In the genomic region with DNA sequence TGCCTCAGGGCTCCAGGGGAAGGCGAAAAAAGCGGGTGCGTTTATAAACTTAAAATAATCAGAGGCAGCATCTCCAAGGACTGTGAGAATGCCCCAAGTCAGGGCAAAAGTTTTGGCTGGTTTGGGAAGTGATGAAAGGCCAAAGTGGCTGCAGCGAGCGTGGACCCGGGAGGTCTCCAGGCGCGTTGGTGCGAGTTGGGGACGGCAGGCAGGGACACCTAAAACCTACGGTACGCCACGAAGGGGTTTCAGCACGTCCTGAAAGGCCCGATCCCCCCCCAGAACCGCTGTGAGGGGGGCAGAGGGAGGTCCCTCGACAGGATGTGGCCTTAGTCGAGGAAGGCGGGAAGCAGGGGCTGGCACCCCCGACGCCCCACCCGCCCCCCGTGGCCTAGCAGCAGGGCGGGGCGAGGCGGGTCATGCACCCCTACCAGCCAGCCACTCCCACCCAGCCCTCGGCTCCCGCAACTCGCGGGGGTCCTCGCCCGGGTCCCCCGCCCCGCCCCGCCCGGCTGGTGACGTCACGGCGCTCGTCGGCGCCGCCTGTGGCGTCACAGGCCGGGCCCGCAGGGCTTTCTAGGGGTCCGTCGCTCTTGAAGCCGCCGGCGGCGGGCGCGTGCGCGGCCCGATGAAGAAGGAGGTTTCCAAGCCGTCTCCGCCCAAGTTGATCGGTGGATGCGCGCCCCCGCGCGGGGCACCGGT, we compare ENCODE assay signal across 9 cellular contexts. TPM values are rescaled to one million over a fixed set of nuclear protein-coding genes. Genes with fewer than 3 reads are reported as not detected.
A peak's percentile ranks its signal among the peaks of the same experiment; 100 is the strongest.
DNase-seq lines count a peak whose midpoint lies in the region; ATAC-seq, FAIRE-seq and TF ChIP-seq lines count a peak whose summit lies in the region.
"Had no signal": no experiment of that assay in that cellular context is flagged by ENCODE, and none has a peak within 500 bp of the region (broad histone marks: within the 10 kb centered on the region; RNA-seq: fewer than 3 reads in every experiment).

A gene with protein sequence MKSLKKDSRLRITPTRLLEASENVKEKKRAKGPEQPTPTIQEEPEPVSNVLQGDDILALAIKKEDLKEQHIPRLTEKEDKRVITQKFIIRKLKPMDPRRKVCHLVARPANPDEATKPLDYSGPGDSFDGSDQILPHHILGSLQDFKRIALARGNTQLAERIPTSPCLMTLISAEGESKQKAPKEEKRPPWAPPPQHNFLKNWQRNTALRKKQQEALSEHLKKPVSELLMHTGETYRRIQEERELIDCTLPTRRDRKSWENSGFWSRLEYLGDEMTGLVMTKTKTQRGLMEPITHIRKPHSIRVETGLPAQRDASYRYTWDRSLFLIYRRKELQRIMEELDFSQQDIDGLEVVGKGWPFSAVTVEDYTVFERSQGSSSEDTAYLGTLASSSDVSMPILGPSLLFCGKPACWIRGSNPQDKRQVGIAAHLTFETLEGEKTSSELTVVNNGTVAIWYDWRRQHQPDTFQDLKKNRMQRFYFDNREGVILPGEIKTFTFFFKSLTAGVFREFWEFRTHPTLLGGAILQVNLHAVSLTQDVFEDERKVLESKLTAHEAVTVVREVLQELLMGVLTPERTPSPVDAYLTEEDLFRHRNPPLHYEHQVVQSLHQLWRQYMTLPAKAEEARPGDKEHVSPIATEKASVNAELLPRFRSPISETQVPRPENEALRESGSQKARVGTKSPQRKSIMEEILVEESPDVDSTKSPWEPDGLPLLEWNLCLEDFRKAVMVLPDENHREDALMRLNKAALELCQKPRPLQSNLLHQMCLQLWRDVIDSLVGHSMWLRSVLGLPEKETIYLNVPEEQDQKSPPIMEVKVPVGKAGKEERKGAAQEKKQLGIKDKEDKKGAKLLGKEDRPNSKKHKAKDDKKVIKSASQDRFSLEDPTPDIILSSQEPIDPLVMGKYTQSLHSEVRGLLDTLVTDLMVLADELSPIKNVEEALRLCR (plus strand): TSS at position 569 of the 702 bp plus-strand sequence. CDS start 236 bp downstream, outside the sequence.

- H3K36me3 Mint-ChIP-seq in CD14-positive monocyte, result no peaks in the 10 kb centered on the region
- no peaks in the 10 kb centered on the region for H3K36me3 Mint-ChIP-seq in natural killer cell treated with Interleukin-12 subunit alpha and Interleukin-12 subunit beta and Interleukin-15 and Interleukin-18, amount 100 ng/mL, for 72 hours

- ATAC-seq in PC-3 (peak; percentile 85), HG03135 (IDR thresholded peaks at IDR 0.05; ENCODE audit: unreplicated experiment) (no peak)
- ATAC-seq in natural killer cell treated with Interleukin-12 subunit alpha and Interleukin-12 subunit beta and Interleukin-15 and Interleukin-18, amount 100 ng/mL, for 72 hours, result peak; percentile 85 to 91

- H3K27me3 Mint-ChIP-seq in CD14-positive monocyte (ENCODE audit: low read depth in 3 of 3), result peaks cover 4 to 8% (median 7%) of the 10 kb centered on the region in 3 donors
- no peaks in the 10 kb centered on the region for H3K27me3 Mint-ChIP-seq in natural killer cell treated with Interleukin-12 subunit alpha and Interleukin-12 subunit beta and Interleukin-15 and Interleukin-18, amount 100 ng/mL, for 72 hours

- peak within 1 kb of the TSS; percentile 84 to 91 for H3K4me3 Mint-ChIP-seq in CD14-positive monocyte
- H3K4me3 Mint-ChIP-seq in natural killer cell treated with Interleukin-12 subunit alpha and Interleukin-12 subunit beta and Interleukin-15 and Interleukin-18, amount 100 ng/mL, for 72 hours, result peak within 1 kb of the TSS; percentile 94

- peak; percentile 77 for DNase-seq in CD14-positive monocyte (ENCODE audit: low spot score)
- DNase-seq in H54 (ENCODE audit: insufficient read length, low spot score), result no peak
- DNase-seq in PC-3, result peak; percentile 61
- DNase-seq in activated effector memory CD4-positive, alpha-beta T cell treated with Interleukin-2 at 50 U/mL for 16 hours, result peak; percentile 76
- peak; percentile 59 for DNase-seq in fibroblast of the aortic adventitia (ENCODE audit: low read depth)
- peak; percentile 90 for DNase-seq in natural killer cell treated with Interleukin-12 subunit alpha and Interleukin-12 subunit beta and Interleukin-15 and Interleukin-18, amount 100 ng/mL, for 72 hours (ENCODE audit: low spot score)
- peak; percentile 51 to 79 (median 70) for DNase-seq in stimulated activated naive CD4-positive, alpha-beta T cell (lab: John Stamatoyannopoulos, UW)

- TF ChIP-seq CTCF in CD14-positive monocyte (IDR thresholded peaks at IDR 0.05) (no peak), PC-3 (conservative IDR thresholded peaks at IDR 0.05; ENCODE audit: low read depth, low read length) (peak; percentile 44), fibroblast of the aortic adventitia (IDR thresholded peaks at IDR 0.05; ENCODE audit: insufficient read depth, low read length) (peak; percentile 18)

- H3K27ac Mint-ChIP-seq in CD14-positive monocyte, result peak within 1 kb of the TSS; percentile 69 to 88 (median 78)
- H3K27ac Mint-ChIP-seq in natural killer cell treated with Interleukin-12 subunit alpha and Interleukin-12 subunit beta and Interleukin-15 and Interleukin-18, amount 100 ng/mL, for 72 hours, result peak within 1 kb of the TSS; percentile 77 to 92

- TSS peak; percentile 51 for BruUV-seq in PC-3 (replicated peaks; lab: Mats Ljungman, UMichigan)

- CTCF ChIA-PET in PC-3 (lab: Charles Lee), result no interaction called here

- peak within 1 kb of the TSS; percentile 83 for H2AFZ ChIP-seq in PC-3 (ENCODE audit: low read length)

- no peaks in the 10 kb centered on the region for H3K79me2 ChIP-seq in PC-3 (ENCODE audit: low read length)

- peak within 1 kb of the TSS; percentile 23 for H3K9ac ChIP-seq in PC-3 (ENCODE audit: low read length)
- H3K9ac ChIP-seq: KMS-11 had no signal

- H3K4me1 Mint-ChIP-seq in CD14-positive monocyte, result peaks cover 42% of the 10 kb centered on the region
- peaks cover 30 to 38% of the 10 kb centered on the region in 2 donors for H3K4me1 Mint-ChIP-seq in natural killer cell treated with Interleukin-12 subunit alpha and Interleukin-12 subunit beta and Interleukin-15 and Interleukin-18, amount 100 ng/mL, for 72 hours (ENCODE audit: low read depth in 2 of 2)

- peaks cover 15% of the 10 kb centered on the region for H3K4me1 ChIP-seq in PC-3 (ENCODE audit: insufficient read depth, low read length)

- no peaks in the 10 kb centered on the region for H3K9me2 ChIP-seq in PC-3 (replicated peaks; ENCODE audit: low read length)

- peak; percentile 48; the same call in 1 of the 2 replicates for TF ChIP-seq POLR2A in H54 (IDR thresholded peaks at IDR 0.05; ENCODE audit: low read depth, low read length)

- FAIRE-seq in H54 (lab: Jason Lieb, UNC), result no peak

- peak within 1 kb of the TSS; percentile 76 for H3K4me2 ChIP-seq in PC-3 (ENCODE audit: low read length)
- H3K4me2 ChIP-seq: KMS-11 had no signal

- no peaks in the 10 kb centered on the region for H4K20me1 ChIP-seq in PC-3 (ENCODE audit: low read length)

- no peaks in the 10 kb centered on the region for H3K36me3 ChIP-seq in PC-3 (ENCODE audit: low read depth, low read length)

- H3K9me3 ChIP-seq in PC-3 (ENCODE audit: low read length), result no peaks in the 10 kb centered on the region

- H3K9me3 Mint-ChIP-seq in CD14-positive monocyte, result peaks cover 0 to 2% (median 0%) of the 10 kb centered on the region in 7 donors
- no peaks in the 10 kb centered on the region for H3K9me3 Mint-ChIP-seq in natural killer cell treated with Interleukin-12 subunit alpha and Interleukin-12 subunit beta and Interleukin-15 and Interleukin-18, amount 100 ng/mL, for 72 hours

- POLR2A ChIA-PET in PC-3 (lab: Charles Lee; ENCODE audit: unreplicated experiment), result no interaction called here

- no peaks in the 10 kb centered on the region for H3K27me3 ChIP-seq in PC-3 (ENCODE audit: low read length)

- intact Hi-C loops in CD14-positive monocyte (cut with micrococcal nuclease) (no loop called here), PC-3 (cut with micrococcal nuclease) (no loop called here)

- H3K27ac ChIP-seq in PC-3 (ENCODE audit: low read length), result no peak within 1 kb of the TSS
- H3K27ac ChIP-seq: KMS-11 had no signal

- peak within 1 kb of the TSS; percentile 63 for H3K4me3 ChIP-seq in PC-3 (ENCODE audit: low read length)
- peak within 1 kb of the TSS; percentile 58 for H3K4me3 ChIP-seq in fibroblast of the aortic adventitia (ENCODE audit: low read depth, low read length)

- H3F3A ChIP-seq in PC-3 (ENCODE audit: low read length, unreplicated experiment), result no peaks in the 10 kb centered on the region

RNA-seq across cellular contexts. Expression of the gene that starts here (rescaled TPM):
- polyA plus RNA-seq in CD14-positive monocyte, result not detected
- total RNA-seq in PC-3 (2014; rRNA removed), result 0.29 and 1.9 TPM in 2 replicates
- 0.99 and 1.7 TPM in 2 replicates for total RNA-seq in fibroblast of the aortic adventitia (ENCODE audit: low replicate concordance)
- total RNA-seq in natural killer cell treated with Interleukin-12 subunit alpha and Interleukin-12 subunit beta and Interleukin-15 and Interleukin-18, amount 100 ng/mL, for 72 hours, result 1 to 10 TPM; 1.1 to 2.8 TPM

Comparison
In these comparisons a context has a peak if more than half of its experiments do, and no peak if none do; other contexts are left out.
1. Peak in DNase-seq in CD14-positive monocyte; RNA of the gene not detected or under 1 TPM.